Comparison of ENCODE assay signal across 8 cellular contexts in the genomic region with DNA sequence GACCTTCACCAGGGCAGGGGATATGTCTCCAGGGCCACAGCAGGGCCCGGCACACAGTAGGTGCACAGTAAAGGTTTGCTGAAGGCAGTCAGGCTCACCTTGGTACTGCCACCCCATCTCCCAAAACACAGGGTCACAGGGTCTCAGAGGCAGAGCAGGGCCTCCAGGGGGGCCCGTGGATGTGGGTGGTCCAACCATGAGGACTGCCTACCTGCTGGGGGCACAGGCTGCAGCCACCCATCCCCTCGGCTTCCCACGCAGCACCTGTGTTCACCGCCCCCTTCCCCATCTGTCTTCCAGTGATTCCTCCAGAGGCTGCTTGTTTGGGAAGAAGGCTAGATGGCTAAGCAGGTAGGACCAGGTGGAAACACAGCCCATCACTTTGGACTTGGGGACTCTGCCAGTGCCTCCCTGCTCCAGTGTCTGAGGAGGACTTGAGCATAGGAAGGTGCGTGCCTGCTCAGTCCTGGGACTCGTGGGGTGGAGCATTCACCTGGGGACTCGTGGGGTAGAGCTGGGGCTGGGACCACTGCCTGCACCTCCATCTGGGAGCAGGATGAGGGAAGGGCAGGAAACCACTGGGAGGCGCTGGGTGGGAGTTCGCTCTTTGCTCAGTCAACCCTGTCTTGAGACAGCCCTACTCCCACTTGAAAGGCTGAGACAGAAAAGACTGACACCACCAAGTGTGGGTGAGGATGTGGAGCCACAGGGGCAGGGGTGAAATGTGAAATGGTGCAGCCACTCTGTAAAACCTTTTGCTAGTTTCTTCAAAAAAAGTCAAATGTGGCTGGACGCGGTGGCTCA. TPM values are rescaled to one million over a fixed set of nuclear protein-coding genes. Genes with fewer than 3 reads are reported as not detected.
DNase-seq lines count a peak whose midpoint lies in the region; ATAC-seq and TF ChIP-seq lines count a peak whose summit lies in the region.

No MANE protein-coding gene starts in this region.

- TF ChIP-seq CTCF in brain microvascular endothelial cell (IDR thresholded peaks at IDR 0.05; ENCODE audit: low read depth, low read length, missing control alignments) = peak; percentile 51

- H3K27ac ChIP-seq in ACC112 (ENCODE audit: low read depth, low read length) = peak overlapping the region; percentile 93
- H3K27ac ChIP-seq in brain microvascular endothelial cell = peak overlapping the region; percentile 85
- H3K27ac ChIP-seq in mucosa of rectum (ENCODE audit: low read depth in 2 of 2, low read length in 2 of 2) = peak overlapping the region; percentile 65 to 78

- peak; percentile 87 for DNase-seq in H7
- DNase-seq in brain microvascular endothelial cell = no peak
- DNase-seq in amygdala (lab: John Stamatoyannopoulos, UW) = no peak

- H2AFZ ChIP-seq in ACC112 (ENCODE audit: low read length, unreplicated experiment) = peak overlapping the region; percentile 40

- H3K4me3 ChIP-seq in ACC112 (ENCODE audit: low read depth, low read length) (no peak overlapping the region), H7 (ENCODE audit: insufficient read depth, low read depth, low read length) (no peak overlapping the region), brain microvascular endothelial cell (ENCODE audit: low read depth, low read length) (no peak overlapping the region), mucosa of rectum (ENCODE audit: low read length in 2 of 2) (no peak overlapping the region)

- peaks cover 34% of the 10 kb centered on the region for H3K4me1 ChIP-seq in ACC112 (ENCODE audit: control insufficient read depth, insufficient read depth, low read length, unreplicated experiment)
- peaks cover 33 to 45% of the 10 kb centered on the region in 2 donors for H3K4me1 ChIP-seq in mucosa of rectum (ENCODE audit: control insufficient read depth in 2 of 2, insufficient read depth in 2 of 2, low read length in 2 of 2)

- H3K36me3 ChIP-seq in ACC112 (ENCODE audit: insufficient read depth, low read length) = no peaks in the 10 kb centered on the region
- H3K36me3 ChIP-seq in H7 (replicated peaks; ENCODE audit: control insufficient read depth, insufficient read depth, low read length) = no peaks in the 10 kb centered on the region
- H3K36me3 ChIP-seq in brain microvascular endothelial cell (replicated peaks) = no peaks in the 10 kb centered on the region
- H3K36me3 ChIP-seq in mucosa of rectum (ENCODE audit: control insufficient read depth in 2 of 2, insufficient read depth in 2 of 2, low read length in 2 of 2) = no peaks in the 10 kb centered on the region

- no peaks in the 10 kb centered on the region for H3K9me3 ChIP-seq in mucosa of rectum (ENCODE audit: control insufficient read depth in 2 of 2, low read length in 2 of 2)

- no peaks in the 10 kb centered on the region for H3K79me2 ChIP-seq in ACC112 (ENCODE audit: control insufficient read depth, insufficient read depth, low read length, unreplicated experiment)

- ATAC-seq in GM21381 (IDR thresholded peaks at IDR 0.05; ENCODE audit: unreplicated experiment) (no peak), GM21825 (IDR thresholded peaks at IDR 0.05; ENCODE audit: unreplicated experiment) (no peak), GM18858 (IDR thresholded peaks at IDR 0.05; ENCODE audit: unreplicated experiment) (no peak)

- in situ Hi-C loops in brain microvascular endothelial cell (cut with HindIII; ENCODE audit: low pct_ligation_motif_present, low sequenced_read_pairs) = loop anchor here (25.0 kb wide), 1 partner anchor 212 kb away; no protein-coding TSS in a partner anchor

- peak overlapping the region in 1 of 2 donors; percentile 41 for H3K9ac ChIP-seq in mucosa of rectum (ENCODE audit: low read depth in 1 of 2, low read length in 2 of 2)

- H3K27me3 ChIP-seq in ACC112 (ENCODE audit: insufficient read depth, low read length) (no peaks in the 10 kb centered on the region), H7 (ENCODE audit: control insufficient read depth, insufficient read depth, low read length) (no peaks in the 10 kb centered on the region), brain microvascular endothelial cell (replicated peaks) (no peaks in the 10 kb centered on the region), mucosa of rectum (ENCODE audit: control insufficient read depth in 2 of 2, insufficient read depth in 2 of 2, low read length in 2 of 2) (no peaks in the 10 kb centered on the region)

RNA-seq across cellular contexts. Expression of a gene that starts 18.8 kb away (rescaled TPM):
- 59.0 and 70.4 TPM in 2 replicates for total RNA-seq in H7 (2014; rRNA removed; shearing (Covaris generic))
